In the genomic region with DNA sequence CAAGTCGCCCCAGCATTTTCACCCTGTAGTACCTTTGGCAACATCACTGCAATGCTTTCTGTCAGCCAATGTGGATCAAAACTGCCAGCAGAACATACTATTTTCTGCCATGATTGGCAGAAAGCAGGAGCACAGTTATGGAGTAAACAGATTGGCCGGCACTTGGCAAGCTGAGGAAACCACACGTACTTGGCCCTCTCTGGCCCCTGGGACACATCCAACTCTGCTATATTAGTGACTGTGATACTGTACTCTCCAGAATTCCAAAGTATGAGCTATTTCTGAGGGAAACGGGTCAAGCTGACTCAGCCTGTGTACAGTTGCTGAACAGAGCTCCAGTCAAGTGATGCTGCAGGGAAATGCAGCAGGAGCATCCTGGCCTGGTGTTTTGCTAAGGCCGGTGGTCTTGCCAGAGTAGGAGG, we compare ENCODE assay signal across 14 cellular contexts. TPM values are rescaled to one million over a fixed set of nuclear protein-coding genes. Genes with fewer than 3 reads are reported as not detected.
DNase-seq lines count a peak whose midpoint lies in the region; ATAC-seq and TF ChIP-seq lines count a peak whose summit lies in the region.
"Had no signal": no experiment of that assay in that cellular context is flagged by ENCODE, and none has a peak within 500 bp of the region (broad histone marks: within the 10 kb centered on the region; RNA-seq: fewer than 3 reads in every experiment).

No MANE protein-coding gene starts in this region.

- no peaks in the 10 kb centered on the region for H3K79me2 ChIP-seq in PC-3 (ENCODE audit: low read length)
- no peaks in the 10 kb centered on the region for H3K79me2 ChIP-seq in fibroblast of lung (ENCODE audit: control insufficient read depth, insufficient read depth, low read length)

- POLR2A ChIA-PET in PC-3 (lab: Charles Lee; ENCODE audit: unreplicated experiment) = interaction anchor here (0.6 kb wide), 1 partner anchor 40 kb away, joined by 3 read pairs; no protein-coding TSS in a partner anchor

- no peaks in the 10 kb centered on the region for H3K36me3 Mint-ChIP-seq in T-helper 17 cell (ENCODE audit: low read depth)
- H3K36me3 Mint-ChIP-seq: activated CD4-positive, alpha-beta memory T cell treated with anti-CD3 and anti-CD28 coated beads for 36 hours had no signal

- no peaks in the 10 kb centered on the region for H4K20me1 ChIP-seq in PC-3 (ENCODE audit: low read length)
- H4K20me1 ChIP-seq in fibroblast of lung (ENCODE audit: control insufficient read depth, extremely low read depth, insufficient read depth, low read length) = no peaks in the 10 kb centered on the region

- BruUV-seq in PC-3 (replicated peaks; lab: Mats Ljungman, UMichigan) = no TSS peak

- H3K27me3 ChIP-seq in PC-3 (ENCODE audit: low read length) (no peaks in the 10 kb centered on the region), fibroblast of lung (ENCODE audit: control insufficient read depth, insufficient read depth, low read length) (no peaks in the 10 kb centered on the region), psoas muscle (ENCODE audit: insufficient read depth in 3 of 3, low read length in 2 of 3) (no peaks in the 10 kb centered on the region)
- H3K27me3 ChIP-seq: tibial nerve had no signal

- H3K36me3 ChIP-seq in PC-3 (ENCODE audit: low read depth, low read length) (no peaks in the 10 kb centered on the region), fibroblast of lung (ENCODE audit: control insufficient read depth, insufficient read depth, low read length) (no peaks in the 10 kb centered on the region), psoas muscle (ENCODE audit: insufficient read depth in 1 of 2, low read depth in 1 of 2) (no peaks in the 10 kb centered on the region)
- H3K36me3 ChIP-seq: tibial nerve had no signal

- H3K9ac ChIP-seq in PC-3 (ENCODE audit: low read length) = no peak overlapping the region
- H3K9ac ChIP-seq in fibroblast of lung (ENCODE audit: insufficient read depth, low read length) = no peak overlapping the region

- H3K4me3 ChIP-seq in PC-3 (ENCODE audit: low read length) (no peak overlapping the region), fibroblast of lung (replicated peaks in 1 of 4; ENCODE audit: control extremely low read depth in 1 of 4, insufficient read depth in 1 of 4, low read depth in 3 of 4, low read length in 4 of 4) (no peak overlapping the region), psoas muscle (no peak overlapping the region)
- H3K4me3 ChIP-seq: tibial nerve had no signal

- CTCF ChIA-PET in PC-3 (lab: Charles Lee) = no interaction called here

- H3K4me1 Mint-ChIP-seq in T-helper 17 cell = no peaks in the 10 kb centered on the region
- H3K4me1 Mint-ChIP-seq: natural killer cell had no signal

- H3K4me1 ChIP-seq in PC-3 (ENCODE audit: insufficient read depth, low read length) (0 out of 2 replicates have a peak, but pooled peaks cover 6% of the 10 kb centered on the region), fibroblast of lung (ENCODE audit: control insufficient read depth, extremely low read depth, insufficient read depth, low read length) (peaks cover 6% of the 10 kb centered on the region), psoas muscle (peaks cover 27% of the 10 kb centered on the region)

- H3K27ac ChIP-seq in PC-3 (ENCODE audit: low read length) (no peak overlapping the region), fibroblast of lung (ENCODE audit: insufficient read depth, low read length) (peak overlapping the region; percentile 9), psoas muscle (peak overlapping the region; percentile 82)
- H3K27ac ChIP-seq: HL-60 had no signal

- H3K27me3 Mint-ChIP-seq in T-helper 17 cell = no peaks in the 10 kb centered on the region

- peak; percentile 99 for ATAC-seq in PC-3
- peak; percentile 99 to 100 (median 99) for ATAC-seq in psoas muscle
- ATAC-seq in GM18858 (IDR thresholded peaks at IDR 0.05; ENCODE audit: unreplicated experiment) = no peak
- no peak for ATAC-seq in T-helper 17 cell
- no peak for ATAC-seq in HG03196 (IDR thresholded peaks at IDR 0.05; ENCODE audit: unreplicated experiment)
- no peak for ATAC-seq in HG02884 (IDR thresholded peaks at IDR 0.05; ENCODE audit: unreplicated experiment)
- ATAC-seq: natural killer cell had no signal

- H3K9me2 ChIP-seq in PC-3 (replicated peaks; ENCODE audit: low read length) = no peaks in the 10 kb centered on the region

- H3K9me3 ChIP-seq in PC-3 (ENCODE audit: low read length) (no peaks in the 10 kb centered on the region), fibroblast of lung (ENCODE audit: control insufficient read depth, insufficient read depth, low read depth, low read length) (no peaks in the 10 kb centered on the region), psoas muscle (no peaks in the 10 kb centered on the region), T-helper 17 cell (ENCODE audit: control insufficient read depth, low read length, poor library complexity, severe bottlenecking) (no peaks in the 10 kb centered on the region)

- TF ChIP-seq CTCF in PC-3 (conservative IDR thresholded peaks at IDR 0.05; ENCODE audit: low read depth, low read length) (no peak), fibroblast of lung (conservative IDR thresholded peaks at IDR 0.05 in 1 of 2, IDR thresholded peaks at IDR 0.05 in 1 of 2; ENCODE audit: low read depth in 1 of 2, low read length in 2 of 2) (peak in 1 of 2 donors; percentile 3), psoas muscle (IDR thresholded peaks at IDR 0.05) (no peak)

- no peak overlapping the region for H2AFZ ChIP-seq in PC-3 (ENCODE audit: low read length)
- no peak overlapping the region for H2AFZ ChIP-seq in fibroblast of lung (ENCODE audit: low read length)

- H3K4me2 ChIP-seq in PC-3 (ENCODE audit: low read length) (no peak overlapping the region), fibroblast of lung (ENCODE audit: extremely low read depth, insufficient read depth, low read length) (peak overlapping the region; percentile 36)

- H3F3A ChIP-seq in PC-3 (ENCODE audit: low read length, unreplicated experiment) = no peaks in the 10 kb centered on the region

- no peak overlapping the region for H3K4me3 Mint-ChIP-seq in T-helper 17 cell
- H3K4me3 Mint-ChIP-seq: activated CD4-positive, alpha-beta memory T cell treated with anti-CD3 and anti-CD28 coated beads for 36 hours; natural killer cell had no signal

- intact Hi-C loops in PC-3 (cut with micrococcal nuclease) = no loop called here
- intact Hi-C loops in psoas muscle (cut with DNase I) = loop anchor here in 1 of 2 donors (1.0 kb wide), 1 partner anchor 41 kb away; no protein-coding TSS in a partner anchor

- DNase-seq in DMS 273 treated with DMSO at 0.1 percent for 48 hours (lab: John Stamatoyannopoulos, UW) = peak; percentile 60
- DNase-seq in PC-3 = peak; percentile 83
- peak; percentile 96 to 97 for DNase-seq in fibroblast of lung (ENCODE audit: low read depth in 2 of 2)
- peak; percentile 48 to 83 for DNase-seq in psoas muscle
- DNase-seq in T-helper 17 cell = no peak
- DNase-seq: activated CD4-positive, alpha-beta memory T cell treated with anti-CD3 and anti-CD28 coated beads for 36 hours; Calu3; hypothalamus; natural killer cell had no signal

- 13 to 18% (median 17%) methylated on average over 5 of the region's 5 CpGs for WGBS in psoas muscle, 3 donors

- H3K27ac Mint-ChIP-seq in T-helper 17 cell = no peak overlapping the region
- H3K27ac Mint-ChIP-seq: activated CD4-positive, alpha-beta memory T cell treated with anti-CD3 and anti-CD28 coated beads for 36 hours; natural killer cell had no signal

RNA-seq across cellular contexts. Expression of a gene that starts 39.8 kb away (rescaled TPM):
- total RNA-seq in PC-3 (2014; rRNA removed) (12.7 and 24.6 TPM in 2 replicates), fibroblast of lung (4.4 and 8.9 TPM in 2 replicates), psoas muscle (10 to 100 TPM in 2 of 4 donors, 1 to 10 TPM in 2; 6.6 to 16.9 (median 10.6) TPM), T-helper 17 cell (10 to 100 TPM in 1 of 2 donors, 1 to 10 TPM in 1; 6.6 to 11.0 TPM)
- polyA plus RNA-seq in fibroblast of lung (15.0 and 22.7 TPM in 2 replicates), psoas muscle (1 to 10 TPM; 5.4 to 9.6 (median 6.4) TPM)
- 13.7 and 22.3 TPM in 2 replicates for polyA plus RNA-seq in fibroblast of lung (2012)
- polyA minus RNA-seq in fibroblast of lung (ENCODE audit: low replicate concordance) = 9.5 and 26.7 TPM in 2 replicates

Comparison
In these comparisons a context has a peak if more than half of its experiments do, and no peak if none do; other contexts are left out.
1. DNase-seq: peak in DMS 273 treated with DMSO at 0.1 percent for 48 hours (single experiment), PC-3 (single experiment), fibroblast of lung (2 of 2) and psoas muscle (2 of 2); none in T-helper 17 cell (0 of 3).
2. ATAC-seq: peak in PC-3 (single experiment) and psoas muscle (4 of 4); none in GM18858 (single experiment), T-helper 17 cell (single experiment), HG03196 (single experiment) and HG02884 (single experiment).